In genomic region chr2:213284105-213285090, GRCh38 we compare ENCODE assay signal across 8 cellular contexts. TPM values are rescaled to one million over a fixed set of nuclear protein-coding genes. Genes with fewer than 3 reads are reported as not detected.
DNase-seq lines count a peak whose midpoint lies in the region; ATAC-seq and TF ChIP-seq lines count a peak whose summit lies in the region.

Gene SPAG16 (plus strand): TSS chr2:213284464.

- peak within 1 kb of the TSS; percentile 72 to 74 for H3K9ac ChIP-seq in colonic mucosa (ENCODE audit: low read depth in 2 of 2, low read length in 2 of 2)

- no peaks in the 10 kb centered on the region for H3K9me3 ChIP-seq in colonic mucosa

- intact Hi-C loops in colonic mucosa (cut with DNase I): no loop called here

- ATAC-seq in GM18520 (IDR thresholded peaks at IDR 0.05; ENCODE audit: unreplicated experiment): peak; percentile 100
- peak; percentile 99 for ATAC-seq in HG03064 (IDR thresholded peaks at IDR 0.05; ENCODE audit: low read depth, unreplicated experiment)

- no peaks in the 10 kb centered on the region for H3K36me3 ChIP-seq in colonic mucosa

- no peak for TF ChIP-seq CTCF in colonic mucosa (IDR thresholded peaks at IDR 0.05)

- DNase-seq in A172 (ENCODE audit: low spot score) (peak; percentile 96), NCI-H2196 treated with DMSO at 0.1 percent for 48 hours (lab: John Stamatoyannopoulos, UW; ENCODE audit: unreplicated experiment) (peak; percentile 97), colonic mucosa (peak; percentile 98), kidney glomerular epithelial cell (lab: John Stamatoyannopoulos, UW) (peak; percentile 87)
- peak; percentile 95 to 97 for DNase-seq in activated CD4-positive, alpha-beta T cell treated with anti-CD3 and anti-CD28 coated beads for 4 hours
- DNase-seq in stimulated activated CD4-positive, alpha-beta T cell treated with anti-CD3 and anti-CD28 coated beads, Interleukin-15, amount 100 ng/mL, for 48 hours (ENCODE audit: low read depth in 2 of 2): peak; percentile 94 to 97

- H3K27ac ChIP-seq in colonic mucosa: peak within 1 kb of the TSS; percentile 69

- peak within 1 kb of the TSS; percentile 74 for H3K4me3 ChIP-seq in colonic mucosa

- H3K27me3 ChIP-seq in colonic mucosa: no peaks in the 10 kb centered on the region

- no peaks in the 10 kb centered on the region for H3K4me1 ChIP-seq in colonic mucosa

RNA-seq across cellular contexts. Expression of gene SPAG16, which starts in this region (rescaled TPM):
- total RNA-seq in A172 (2014; rRNA removed; shearing (Covaris generic)): 50.9 and 57.0 TPM in 2 replicates
- 10 to 100 TPM; 18.6 to 25.5 TPM for total RNA-seq in colonic mucosa

Comparison
In these comparisons a context has a peak if more than half of its experiments do, and no peak if none do; other contexts are left out.
1. Peak in every context shown above with its lines: DNase-seq, ATAC-seq, H3K4me3 ChIP-seq and H3K27ac ChIP-seq.